18 cellular contexts compared by ENCODE assay signal in genomic region chr10:29790223-29790622, GRCh38.
DNase-seq lines count a peak whose midpoint lies in the region; TF ChIP-seq lines count a peak whose summit lies in the region.
"Had no signal": no experiment of that assay in that cellular context is flagged by ENCODE, and none has a peak within 500 bp of the region (broad histone marks: within the 10 kb centered on the region; RNA-seq: fewer than 3 reads in every experiment).

No MANE protein-coding gene starts in this region.

- 10% methylated on average over 2 of the region's 2 CpGs for WGBS in prostate gland
- WGBS in thyroid gland, 2 donors: 8 to 14% methylated on average over 2 of the region's 2 CpGs

- DNase-seq in ascending aorta (ENCODE audit: low spot score in 2 of 2) (no peak), fibroblast of lung (ENCODE audit: low read depth in 2 of 2) (no peak), prostate gland (ENCODE audit: low spot score) (no peak), thyroid gland (no peak), erythroblast (lab: John Stamatoyannopoulos, UW) (no peak), dedifferentiated amniotic fluid mesenchymal stem cell (ENCODE audit: extremely low spot score) (no peak), NCI-H526 (lab: John Stamatoyannopoulos, UW) (no peak), NCI-H2171 (lab: John Stamatoyannopoulos, UW) (no peak)
- DNase-seq: Calu3; CD4-positive, alpha-beta memory T cell; KG1; NCI-H1417; NCI-H187; NCI-H2107; NCI-H226; NCI-H524 treated with DMSO at 0.1 percent for 48 hours; NK-92 treated with Interleukin-12 subunit alpha and Interleukin-12 subunit beta, amount 100 ng/mL, for 24 hours had no signal

- intact Hi-C loops in ascending aorta (cut with DNase I): no loop called here
- intact Hi-C loops in prostate gland (cut with DNase I): no loop called here
- intact Hi-C loops in thyroid gland (cut with DNase I): no loop called here

- H3K79me2 ChIP-seq in fibroblast of lung (ENCODE audit: control insufficient read depth, insufficient read depth, low read length): no peaks in the 10 kb centered on the region

- peak overlapping the region; percentile 6 for H2AFZ ChIP-seq in fibroblast of lung (ENCODE audit: low read length)

- H3K4me1 ChIP-seq in ascending aorta: peaks cover 0 to 15% of the 10 kb centered on the region in 2 donors
- no peaks in the 10 kb centered on the region for H3K4me1 ChIP-seq in fibroblast of lung (ENCODE audit: control insufficient read depth, extremely low read depth, insufficient read depth, low read length)
- no peaks in the 10 kb centered on the region for H3K4me1 ChIP-seq in prostate gland (replicated peaks)
- H3K4me1 ChIP-seq in thyroid gland: peaks cover 39 to 44% of the 10 kb centered on the region in 2 donors
- H3K4me1 ChIP-seq: BLaER1 had no signal

- H3K9me3 ChIP-seq in ascending aorta (peaks cover 0 to 4% of the 10 kb centered on the region in 2 donors), fibroblast of lung (ENCODE audit: control insufficient read depth, insufficient read depth, low read depth, low read length) (no peaks in the 10 kb centered on the region), prostate gland (no peaks in the 10 kb centered on the region), thyroid gland (no peaks in the 10 kb centered on the region)

- H4K20me1 ChIP-seq in fibroblast of lung (ENCODE audit: control insufficient read depth, extremely low read depth, insufficient read depth, low read length): no peaks in the 10 kb centered on the region
- H4K20me1 ChIP-seq: BLaER1 had no signal

- H3K27ac ChIP-seq in ascending aorta: peak overlapping the region; percentile 73 to 75
- H3K27ac ChIP-seq in fibroblast of lung (ENCODE audit: insufficient read depth, low read length): no peak overlapping the region
- peak overlapping the region; percentile 16 to 54 for H3K27ac ChIP-seq in prostate gland
- peak overlapping the region; percentile 84 to 92 (median 91) for H3K27ac ChIP-seq in thyroid gland
- H3K27ac ChIP-seq: BLaER1 had no signal

- no peak overlapping the region for H3K4me3 ChIP-seq in ascending aorta
- no peak overlapping the region for H3K4me3 ChIP-seq in fibroblast of lung (replicated peaks in 1 of 4; ENCODE audit: control extremely low read depth in 1 of 4, insufficient read depth in 1 of 4, low read depth in 3 of 4, low read length in 4 of 4)
- H3K4me3 ChIP-seq in prostate gland: no peak overlapping the region
- no peak overlapping the region for H3K4me3 ChIP-seq in thyroid gland (replicated peaks in 1 of 3)
- H3K4me3 ChIP-seq: BLaER1 had no signal

- TF ChIP-seq CTCF in ascending aorta (IDR thresholded peaks at IDR 0.05) (no peak), fibroblast of lung (conservative IDR thresholded peaks at IDR 0.05 in 1 of 2, IDR thresholded peaks at IDR 0.05 in 1 of 2; ENCODE audit: low read depth in 1 of 2, low read length in 2 of 2) (no peak), prostate gland (IDR thresholded peaks at IDR 0.05) (no peak), thyroid gland (IDR thresholded peaks at IDR 0.05) (peak in 1 of 6 experiments; percentile 26)

- H3K36me3 ChIP-seq in ascending aorta (no peaks in the 10 kb centered on the region), fibroblast of lung (ENCODE audit: control insufficient read depth, insufficient read depth, low read length) (no peaks in the 10 kb centered on the region), prostate gland (no peaks in the 10 kb centered on the region), thyroid gland (no peaks in the 10 kb centered on the region)
- H3K36me3 ChIP-seq: BLaER1 had no signal

- TF ChIP-seq POLR2A in prostate gland (IDR thresholded peaks at IDR 0.05): no peak
- no peak for TF ChIP-seq POLR2A in thyroid gland (IDR thresholded peaks at IDR 0.05)
- no peak for TF ChIP-seq POLR2A in erythroblast (IDR thresholded peaks at IDR 0.05; ENCODE audit: low read length)

- H3K9ac ChIP-seq in fibroblast of lung (ENCODE audit: insufficient read depth, low read length): no peak overlapping the region
- H3K9ac ChIP-seq: BLaER1 had no signal

- no peak overlapping the region for H3K4me2 ChIP-seq in fibroblast of lung (ENCODE audit: extremely low read depth, insufficient read depth, low read length)
- H3K4me2 ChIP-seq: BLaER1 had no signal

- H3K27me3 ChIP-seq in ascending aorta: no peaks in the 10 kb centered on the region
- no peaks in the 10 kb centered on the region for H3K27me3 ChIP-seq in fibroblast of lung (ENCODE audit: control insufficient read depth, insufficient read depth, low read length)
- H3K27me3 ChIP-seq in prostate gland (replicated peaks; ENCODE audit: insufficient read depth): no peaks in the 10 kb centered on the region
- H3K27me3 ChIP-seq in thyroid gland: no peaks in the 10 kb centered on the region
- H3K27me3 ChIP-seq: BLaER1 had no signal
